In genomic region chr2:187942876-187943275, GRCh38 we compare ENCODE assay signal across 11 cellular contexts.
"Had no signal": no experiment of that assay in that cellular context is flagged by ENCODE, and none has a peak within 500 bp of the region (broad histone marks: within the 10 kb centered on the region; RNA-seq: fewer than 3 reads in every experiment).

No MANE protein-coding gene starts in this region.

- H3K4me3 Mint-ChIP-seq: activated CD4-positive, alpha-beta memory T cell treated with anti-CD3 and anti-CD28 coated beads for 36 hours; activated naive CD8-positive, alpha-beta T cell; activated T-cell treated with anti-CD3 and anti-CD28 coated beads, Interleukin-2, amount 50 U/mL, for 4 hours; immature natural killer cell had no signal

- H3K36me3 ChIP-seq: tibial artery, uterus had no signal

- H3K4me1 ChIP-seq: uterus had no signal

- H3K27me3 Mint-ChIP-seq: activated CD4-positive, alpha-beta memory T cell treated with anti-CD3 and anti-CD28 coated beads for 36 hours; activated naive CD8-positive, alpha-beta T cell had no signal

- H3K27ac Mint-ChIP-seq: activated CD4-positive, alpha-beta memory T cell treated with anti-CD3 and anti-CD28 coated beads for 36 hours; activated naive CD8-positive, alpha-beta T cell; immature natural killer cell had no signal

- H3K27me3 ChIP-seq: tibial artery, uterus had no signal

- H3K9me3 Mint-ChIP-seq: activated CD4-positive, alpha-beta memory T cell treated with anti-CD3 and anti-CD28 coated beads for 36 hours; activated T-cell treated with anti-CD3 and anti-CD28 coated beads, Interleukin-2, amount 50 U/mL, for 4 hours had no signal

- DNase-seq: activated CD4-positive, alpha-beta memory T cell treated with anti-CD3 and anti-CD28 coated beads for 36 hours; activated gamma-delta T cell; activated T-cell treated with anti-CD3 and anti-CD28 coated beads, Interleukin-2, amount 50 U/mL, for 4 hours; anterior cingulate cortex; immature natural killer cell; T-helper 2 cell; uterus had no signal

- H3K27ac ChIP-seq: tibial artery, uterus had no signal

- H3K4me1 Mint-ChIP-seq: immature natural killer cell had no signal

- H3K4me3 ChIP-seq: tibial artery, uterus had no signal

- H3K36me3 Mint-ChIP-seq: activated CD4-positive, alpha-beta memory T cell treated with anti-CD3 and anti-CD28 coated beads for 36 hours; activated naive CD8-positive, alpha-beta T cell; immature natural killer cell had no signal

- ATAC-seq: activated CD4-positive, CD25-positive, alpha-beta regulatory T cell treated with anti-CD3 and anti-CD28 coated beads, Interleukin-2, amount 50 U/mL, for 24 hours; activated T-cell treated with anti-CD3 and anti-CD28 coated beads, Interleukin-2, amount 50 U/mL, for 4 hours; esophagus mucosa had no signal
